Comparison of ENCODE assay signal across 8 cellular contexts in the genomic region with DNA sequence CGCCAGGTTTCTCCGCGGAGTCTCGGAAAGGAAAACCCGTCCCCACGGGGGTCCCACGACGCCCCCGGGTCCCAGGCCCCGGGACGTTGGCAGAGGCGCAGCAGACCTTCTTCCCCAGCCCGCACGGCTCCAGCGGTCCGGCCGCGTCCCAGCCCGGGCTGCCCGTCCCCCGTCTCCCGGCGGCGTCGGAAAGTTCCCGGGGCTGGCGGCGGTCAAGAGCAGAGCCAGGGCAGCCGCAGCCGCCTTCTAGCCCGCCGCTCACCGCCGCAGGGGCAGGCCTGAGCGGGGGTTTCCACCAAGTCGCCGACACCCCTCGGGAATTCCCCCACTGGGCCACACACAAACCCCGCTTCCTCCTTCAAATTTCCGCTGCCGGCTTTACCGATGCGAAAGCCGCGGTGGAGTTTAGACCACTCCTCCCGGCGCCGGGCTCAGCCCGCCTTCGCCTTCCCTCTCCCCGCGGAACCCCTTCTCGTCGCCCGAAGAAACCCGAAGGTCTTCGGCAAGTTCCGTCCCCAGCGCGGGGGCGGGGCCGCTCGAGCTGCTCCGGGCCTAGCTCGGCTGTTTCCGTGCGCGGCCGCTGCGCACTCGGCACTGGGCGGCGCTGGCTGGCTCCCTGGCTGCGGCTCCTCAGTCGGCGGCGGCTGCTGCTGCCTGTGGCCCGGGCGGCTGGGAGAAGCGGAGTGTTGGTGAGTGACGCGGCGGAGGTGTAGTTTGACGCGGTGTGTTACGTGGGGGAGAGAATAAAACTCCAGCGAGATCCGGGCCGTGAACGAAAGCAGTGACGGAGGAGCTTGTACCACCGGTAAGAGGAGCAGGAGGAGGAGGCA. TPM values are rescaled to one million over a fixed set of nuclear protein-coding genes. Genes with fewer than 3 reads are reported as not detected.
A peak's percentile ranks its signal among the peaks of the same experiment; 100 is the strongest.
DNase-seq lines count a peak whose midpoint lies in the region; ATAC-seq and TF ChIP-seq lines count a peak whose summit lies in the region.

TSS of gene CREB1 (plus strand) at position 633 of the 830 bp plus-strand sequence. CDS start 25,674 bp downstream, outside the sequence.

- H3K4me2 ChIP-seq in DOHH2 (ENCODE audit: low read length) = peak within 1 kb of the TSS; percentile 83
- H3K4me2 ChIP-seq in GM23338 = peak within 1 kb of the TSS; percentile 87
- H3K4me2 ChIP-seq in fibroblast of lung (ENCODE audit: extremely low read depth, insufficient read depth, low read length) = peak within 1 kb of the TSS; percentile 98

- H3K79me2 ChIP-seq in DOHH2 (ENCODE audit: control insufficient read depth, low read length) (peaks cover 48% of the 10 kb centered on the region), GM23338 (replicated peaks; ENCODE audit: insufficient read depth) (peaks cover 41% of the 10 kb centered on the region), fibroblast of lung (ENCODE audit: control insufficient read depth, insufficient read depth, low read length) (peaks cover 40% of the 10 kb centered on the region)

- peak within 1 kb of the TSS; percentile 92 for H3K9ac ChIP-seq in fibroblast of lung (ENCODE audit: insufficient read depth, low read length)

- POLR2A ChIA-PET in naive thymus-derived CD8-positive, alpha-beta T cell (lab: Charles Lee) = interaction anchor here (0.5 to 6.1 kb wide), 29 partner anchors 9 to 1370 kb away, joined by 3 to 115 read pairs (median 6); partner anchors contain the start of genes CCNYL1, EEF1B2, FASTKD2 and IDH1

- peak within 1 kb of the TSS; percentile 88 for H3K27ac ChIP-seq in DOHH2 (ENCODE audit: low read depth, low read length)
- H3K27ac ChIP-seq in GM23338 (ENCODE audit: low read depth) = peak within 1 kb of the TSS; percentile 98
- peak within 1 kb of the TSS; percentile 92 for H3K27ac ChIP-seq in fibroblast of lung (ENCODE audit: insufficient read depth, low read length)

- H3K27me3 Mint-ChIP-seq in GM23338 (ENCODE audit: insufficient read depth, low read depth, poor library complexity) = peaks cover 30% of the 10 kb centered on the region
- peaks cover 0 to 4% (median 0%) of the 10 kb centered on the region in 5 donors for H3K27me3 Mint-ChIP-seq in naive thymus-derived CD8-positive, alpha-beta T cell

- H3K9me3 ChIP-seq in DOHH2 (ENCODE audit: control insufficient read depth, insufficient read depth, low read length) (no peaks in the 10 kb centered on the region), fibroblast of lung (ENCODE audit: control insufficient read depth, insufficient read depth, low read depth, low read length) (no peaks in the 10 kb centered on the region)

- H4K20me1 ChIP-seq in DOHH2 (ENCODE audit: control insufficient read depth, insufficient read depth, low read depth, low read length) = peaks cover 3% of the 10 kb centered on the region; the same call in 1 of the 2 replicates
- peaks cover 27% of the 10 kb centered on the region for H4K20me1 ChIP-seq in GM23338 (replicated peaks; ENCODE audit: insufficient read depth)
- no peaks in the 10 kb centered on the region for H4K20me1 ChIP-seq in fibroblast of lung (ENCODE audit: control insufficient read depth, extremely low read depth, insufficient read depth, low read length)

- H3K9me3 Mint-ChIP-seq in GM23338 = no peaks in the 10 kb centered on the region; the same call in 2 of the 3 replicates
- peaks cover 0 to 7% (median 0%) of the 10 kb centered on the region in 9 donors for H3K9me3 Mint-ChIP-seq in naive thymus-derived CD8-positive, alpha-beta T cell

- H2AFZ ChIP-seq in GM23338 = peak within 1 kb of the TSS; percentile 64
- H2AFZ ChIP-seq in fibroblast of lung (ENCODE audit: low read length) = peak within 1 kb of the TSS; percentile 58

- peak; percentile 89 for ATAC-seq in GM23338
- ATAC-seq in naive thymus-derived CD8-positive, alpha-beta T cell = peak; percentile 82 to 84

- H3K27me3 ChIP-seq in DOHH2 (ENCODE audit: control insufficient read depth, low read length) (no peaks in the 10 kb centered on the region), GM23338 (ENCODE audit: insufficient read depth) (peaks cover 13% of the 10 kb centered on the region), fibroblast of lung (ENCODE audit: control insufficient read depth, insufficient read depth, low read length) (no peaks in the 10 kb centered on the region)

- TF ChIP-seq CTCF in DOHH2 (IDR thresholded peaks at IDR 0.05; ENCODE audit: low read depth, low read length, poor library complexity, severe bottlenecking) (peak; percentile 23), GM23338 (conservative IDR thresholded peaks at IDR 0.05; ENCODE audit: low read depth in 2 of 2) (peak in 1 of 2 experiments; percentile 28; a peak in 1 of 4 replicates), fibroblast of lung (conservative IDR thresholded peaks at IDR 0.05 in 1 of 2, IDR thresholded peaks at IDR 0.05 in 1 of 2; ENCODE audit: low read depth in 1 of 2, low read length in 2 of 2) (no peak)

- H3K4me1 ChIP-seq in DOHH2 (ENCODE audit: control insufficient read depth, low read length) = peaks cover 56% of the 10 kb centered on the region
- peaks cover 38% of the 10 kb centered on the region for H3K4me1 ChIP-seq in GM23338 (ENCODE audit: insufficient read depth)
- H3K4me1 ChIP-seq in fibroblast of lung (ENCODE audit: control insufficient read depth, extremely low read depth, insufficient read depth, low read length) = no peaks in the 10 kb centered on the region

- H3K9me2 ChIP-seq in DOHH2 (replicated peaks; ENCODE audit: control insufficient read depth, low read length) = no peaks in the 10 kb centered on the region
- no peaks in the 10 kb centered on the region for H3K9me2 ChIP-seq in GM23338 (ENCODE audit: insufficient read depth)

- peak within 1 kb of the TSS; percentile 100 for H3K27ac Mint-ChIP-seq in GM23338
- peak within 1 kb of the TSS; percentile 98 to 100 (median 99) for H3K27ac Mint-ChIP-seq in naive thymus-derived CD8-positive, alpha-beta T cell

- H3F3A ChIP-seq in DOHH2 (ENCODE audit: control insufficient read depth, insufficient read depth) (peaks cover 5% of the 10 kb centered on the region; the same call in 1 of the 2 replicates), GM23338 (replicated peaks; ENCODE audit: low read depth) (no peaks in the 10 kb centered on the region)

- H3K36me3 ChIP-seq in DOHH2 (ENCODE audit: control insufficient read depth, low read length) (peaks cover 26% of the 10 kb centered on the region), GM23338 (ENCODE audit: insufficient read depth) (no peaks in the 10 kb centered on the region), fibroblast of lung (ENCODE audit: control insufficient read depth, insufficient read depth, low read length) (no peaks in the 10 kb centered on the region)

- H3K36me3 Mint-ChIP-seq in GM23338 (ENCODE audit: low read depth) = peaks cover 18% of the 10 kb centered on the region
- H3K36me3 Mint-ChIP-seq in naive thymus-derived CD8-positive, alpha-beta T cell = peaks cover 0 to 2% (median 0%) of the 10 kb centered on the region in 3 donors

- H3K4me3 ChIP-seq in DOHH2 (ENCODE audit: low read length) = peak within 1 kb of the TSS; percentile 92
- H3K4me3 ChIP-seq in GM23338 = peak within 1 kb of the TSS; percentile 85
- peak within 1 kb of the TSS; percentile 74 to 90 (median 82) for H3K4me3 ChIP-seq in fibroblast of lung (replicated peaks in 1 of 4; ENCODE audit: control extremely low read depth in 1 of 4, insufficient read depth in 1 of 4, low read depth in 3 of 4, low read length in 4 of 4)

- DNase-seq in GM23338 (ENCODE audit: low spot score) (peak; percentile 97), LHCN-M2 (ENCODE audit: low read depth) (peak; percentile 99), RPMI8226 (peak; percentile 97), fibroblast of lung (ENCODE audit: low read depth in 2 of 2) (peak; percentile 98 to 99)
- DNase-seq in activated T-helper 1 cell treated with anti-CD3 and anti-CD28 coated beads, Interleukin-2, amount 50 U/mL, for 16 hours (ENCODE audit: low read depth in 1 of 2, low spot score in 1 of 2) = peak; percentile 100
- peak; percentile 99 to 100 (median 100) for DNase-seq in naive thymus-derived CD8-positive, alpha-beta T cell
- DNase-seq in stimulated activated naive CD4-positive, alpha-beta T cell (lab: John Stamatoyannopoulos, UW) = peak; percentile 99 to 100 (median 100)

- peaks cover 41% of the 10 kb centered on the region for H3K4me1 Mint-ChIP-seq in GM23338
- peaks cover 31 to 74% (median 60%) of the 10 kb centered on the region in 4 donors for H3K4me1 Mint-ChIP-seq in naive thymus-derived CD8-positive, alpha-beta T cell

- H3K4me3 Mint-ChIP-seq in GM23338 = peak within 1 kb of the TSS; percentile 99
- H3K4me3 Mint-ChIP-seq in naive thymus-derived CD8-positive, alpha-beta T cell = peak within 1 kb of the TSS; percentile 85 to 100 (median 96)

TF ChIP-seq in GM23338, 12 proteins besides CTCF, POLR2A, EP300 and RAD21 (continues in another document):
- TF ChIP-seq ZNF114 (CRISPR knock-in tag; IDR thresholded peaks at IDR 0.05) = no peak
- no peak for TF ChIP-seq STAT1 (IDR thresholded peaks at IDR 0.05; ENCODE audit: unreplicated experiment)
- TF ChIP-seq, protein P1, sequence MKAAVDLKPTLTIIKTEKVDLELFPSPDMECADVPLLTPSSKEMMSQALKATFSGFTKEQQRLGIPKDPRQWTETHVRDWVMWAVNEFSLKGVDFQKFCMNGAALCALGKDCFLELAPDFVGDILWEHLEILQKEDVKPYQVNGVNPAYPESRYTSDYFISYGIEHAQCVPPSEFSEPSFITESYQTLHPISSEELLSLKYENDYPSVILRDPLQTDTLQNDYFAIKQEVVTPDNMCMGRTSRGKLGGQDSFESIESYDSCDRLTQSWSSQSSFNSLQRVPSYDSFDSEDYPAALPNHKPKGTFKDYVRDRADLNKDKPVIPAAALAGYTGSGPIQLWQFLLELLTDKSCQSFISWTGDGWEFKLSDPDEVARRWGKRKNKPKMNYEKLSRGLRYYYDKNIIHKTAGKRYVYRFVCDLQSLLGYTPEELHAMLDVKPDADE (IDR thresholded peaks at IDR 0.05) = no peak; the same call in 1 of the 2 replicates
- TF ChIP-seq ZNF331 (CRISPR knock-in tag; IDR thresholded peaks at IDR 0.05; ENCODE audit: low read depth) = no peak
- TF ChIP-seq EZH2 (IDR thresholded peaks at IDR 0.05; ENCODE audit: low read depth, unreplicated experiment) = no peak
- TF ChIP-seq POLR2AphosphoS5 (IDR thresholded peaks at IDR 0.05; ENCODE audit: low read depth) = peak; percentile 96
- no peak for TF ChIP-seq JUNB (IDR thresholded peaks at IDR 0.05; ENCODE audit: unreplicated experiment)
- no peak for TF ChIP-seq NANOG (IDR thresholded peaks at IDR 0.05; ENCODE audit: borderline replicate concordance)

RNA-seq across cellular contexts. Expression of gene CREB1, which starts in this region (rescaled TPM):
- total RNA-seq in GM23338 (2014; rRNA removed; shearing (Covaris generic)) = 94.4 and 104 TPM in 2 replicates
- polyA plus RNA-seq in GM23338 (2016; fragmentation: Nextera tagmentation; extraction: Ambion mirVana) = 27.2 and 40.3 TPM in 2 replicates
- total RNA-seq in LHCN-M2 (2014; rRNA removed) = 23.1 and 37.2 TPM in 2 replicates
- 16.0 TPM for polyA plus RNA-seq in LHCN-M2 (2012)
- total RNA-seq in fibroblast of lung = 33.1 and 47.4 TPM in 2 replicates
- 34.3 and 37.7 TPM in 2 replicates for polyA plus RNA-seq in fibroblast of lung
- 26.8 and 27.5 TPM in 2 replicates for polyA plus RNA-seq in fibroblast of lung (2012)
- polyA minus RNA-seq in fibroblast of lung (ENCODE audit: low replicate concordance) = 33.3 and 119 TPM in 2 replicates
- 100 to 1,000 TPM; 135 to 149 TPM for total RNA-seq in naive thymus-derived CD8-positive, alpha-beta T cell
- 10 to 100 TPM; 58.5 to 71.4 (median 63.3) TPM for polyA plus RNA-seq in naive thymus-derived CD8-positive, alpha-beta T cell

Comparison
In these comparisons a context has a peak if more than half of its experiments do, and no peak if none do; other contexts are left out.
1. Peak in every context shown above with its lines: DNase-seq, ATAC-seq, H3K4me3 ChIP-seq and H3K27ac ChIP-seq.